ENCODE assay signal across 13 cellular contexts in genomic region chr22:28795932-28796856, GRCh38. TPM values are rescaled to one million over a fixed set of nuclear protein-coding genes. Genes with fewer than 3 reads are reported as not detected.
DNase-seq lines count a peak whose midpoint lies in the region; ATAC-seq, FAIRE-seq and TF ChIP-seq lines count a peak whose summit lies in the region.
"Had no signal": no experiment of that assay in that cellular context is flagged by ENCODE, and none has a peak within 500 bp of the region (broad histone marks: within the 10 kb centered on the region; RNA-seq: fewer than 3 reads in every experiment).

No MANE protein-coding gene starts in this region.

- H3K9me3 ChIP-seq in A549 = no peaks in the 10 kb centered on the region
- H3K9me3 ChIP-seq in mesenchymal stem cell (ENCODE audit: control insufficient read depth, low read length) = no peaks in the 10 kb centered on the region

- no peak overlapping the region for H2AK5ac ChIP-seq in mesenchymal stem cell (ENCODE audit: low read length, severe bottlenecking)

- H3K9me3 Mint-ChIP-seq in activated naive CD8-positive, alpha-beta T cell (ENCODE audit: low read depth) = no peaks in the 10 kb centered on the region

- H3K4me2 ChIP-seq in A549 (peak overlapping the region; percentile 86; the same call in 2 of the 3 replicates), mesenchymal stem cell (ENCODE audit: low read length, poor library complexity, severe bottlenecking) (no peak overlapping the region)

- peaks cover 20 to 51% of the 10 kb centered on the region in 2 experiments for H3K36me3 ChIP-seq in mesenchymal stem cell (ENCODE audit: control insufficient read depth in 1 of 2, insufficient read depth in 2 of 2, low read depth in 1 of 2, low read length in 2 of 2)

- H3K27ac Mint-ChIP-seq in activated naive CD8-positive, alpha-beta T cell = peak overlapping the region; percentile 79

- H3K23ac ChIP-seq in mesenchymal stem cell (ENCODE audit: low read length in 2 of 2) = no peak overlapping the region

- CTCF ChIA-PET in A549 (lab: Yijun Ruan, JAX) = interaction anchor here (1.3 kb wide), 1 partner anchor 195 kb away, joined by 4 read pairs; no protein-coding TSS in a partner anchor

- DNase-seq in A549 (ENCODE audit: low read depth in 1 of 2, low spot score in 1 of 2) (no peak), GM12865 (ENCODE audit: low read depth) (no peak), mesenchymal stem cell (no peak), putamen (ENCODE audit: low spot score) (no peak), NCI-H2029 (lab: John Stamatoyannopoulos, UW) (no peak), hippocampal formation (lab: John Stamatoyannopoulos, UW) (no peak)
- DNase-seq: GOT3, midbrain, NCI-H1092, substantia nigra had no signal

- no peak overlapping the region for H3K4ac ChIP-seq in mesenchymal stem cell (ENCODE audit: low read depth in 1 of 2, low read length in 2 of 2)

- no peak overlapping the region for H4K8ac ChIP-seq in mesenchymal stem cell (ENCODE audit: low read length)

- peaks cover 12% of the 10 kb centered on the region for H3K36me3 Mint-ChIP-seq in activated naive CD8-positive, alpha-beta T cell

- peak overlapping the region; percentile 58 for H3K9ac ChIP-seq in mesenchymal stem cell (ENCODE audit: low read length)

- H2BK5ac ChIP-seq in mesenchymal stem cell (ENCODE audit: low read depth, low read length, poor library complexity, severe bottlenecking) = no peak overlapping the region

- peaks cover 67% of the 10 kb centered on the region for H3K4me1 Mint-ChIP-seq in activated naive CD8-positive, alpha-beta T cell (ENCODE audit: low read depth)

- no peak overlapping the region for H3K27ac ChIP-seq in A549
- no peak overlapping the region for H3K27ac ChIP-seq in mesenchymal stem cell (ENCODE audit: low read length, poor library complexity, severe bottlenecking)

- H3K79me1 ChIP-seq in mesenchymal stem cell (replicated peaks; ENCODE audit: low read length, poor library complexity, severe bottlenecking) = peaks cover 2% of the 10 kb centered on the region

- no peak for TF ChIP-seq EP300 in A549 (IDR thresholded peaks at IDR 0.05)

- no peak for TF ChIP-seq POLR2A in A549 (IDR thresholded peaks at IDR 0.05; ENCODE audit: low read length)

- H3K18ac ChIP-seq in mesenchymal stem cell (ENCODE audit: low read depth in 1 of 2, low read length in 2 of 2) = no peak overlapping the region

- no peak for FAIRE-seq in A549 (lab: Jason Lieb, UNC)
- FAIRE-seq: frontal cortex had no signal

- H2AFZ ChIP-seq in mesenchymal stem cell (ENCODE audit: low read depth, low read length) = no peak overlapping the region

- no peak overlapping the region for H2BK15ac ChIP-seq in mesenchymal stem cell (ENCODE audit: low read depth, poor library complexity, severe bottlenecking)

- WGBS in A549 (ENCODE audit: missing lambda C conversion rate) = 91% methylated on average over 5 of the region's 5 CpGs
- 71% methylated on average over 4 of the region's 5 CpGs for WGBS in mesenchymal stem cell

- no peak overlapping the region for H2BK120ac ChIP-seq in mesenchymal stem cell (ENCODE audit: low read depth, low read length)

- H3K4me1 ChIP-seq in A549 (peaks cover 34% of the 10 kb centered on the region; the same call in 2 of the 3 replicates), mesenchymal stem cell (ENCODE audit: control insufficient read depth, insufficient read depth, low read depth, low read length) (peaks cover 3% of the 10 kb centered on the region)

- H4K91ac ChIP-seq in mesenchymal stem cell (ENCODE audit: low read length) = no peak overlapping the region

- H3K4me3 Mint-ChIP-seq in activated naive CD8-positive, alpha-beta T cell = peak overlapping the region; percentile 94

- TF ChIP-seq RAD21 in A549 (conservative IDR thresholded peaks at IDR 0.05 in 1 of 2, IDR thresholded peaks at IDR 0.05 in 1 of 2) = no peak

- POLR2A ChIA-PET in A549 (lab: Yijun Ruan, JAX) = no interaction called here

- no peak for ATAC-seq in A549
- ATAC-seq in GM18520 (IDR thresholded peaks at IDR 0.05; ENCODE audit: unreplicated experiment) = no peak

- H2BK12ac ChIP-seq in mesenchymal stem cell (ENCODE audit: low read length in 2 of 2) = no peak overlapping the region

- H3K27me3 ChIP-seq in mesenchymal stem cell (ENCODE audit: control insufficient read depth in 1 of 2, insufficient read depth in 1 of 2, low read length in 2 of 2) = no peaks in the 10 kb centered on the region

- H3K14ac ChIP-seq in mesenchymal stem cell (ENCODE audit: low read length in 2 of 2) = no peak overlapping the region

- no peaks in the 10 kb centered on the region for H3K27me3 Mint-ChIP-seq in activated naive CD8-positive, alpha-beta T cell

- H3K4me3 ChIP-seq in A549 = no peak overlapping the region
- H3K4me3 ChIP-seq in GM12865 (ENCODE audit: low read depth, low read length) = peak overlapping the region; percentile 95
- H3K4me3 ChIP-seq in mesenchymal stem cell (ENCODE audit: insufficient read depth in 1 of 2, low read depth in 1 of 2, low read length in 2 of 2) = no peak overlapping the region

- no peak for TF ChIP-seq CTCF in A549 (IDR thresholded peaks at IDR 0.05)
- no peak for TF ChIP-seq CTCF in GM12865 (IDR thresholded peaks at IDR 0.05; ENCODE audit: insufficient read depth, low read depth, low read length, missing control alignments)

TF ChIP-seq in A549, 52 proteins besides CTCF, POLR2A, EP300 and RAD21:
- TF ChIP-seq FOSB (CRISPR knock-in tag; IDR thresholded peaks at IDR 0.05) (no peak), SMC3 (IDR thresholded peaks at IDR 0.05) (no peak), CHD4 (IDR thresholded peaks at IDR 0.05; ENCODE audit: borderline replicate concordance) (no peak), TP53 (CRISPR knock-in tag; IDR thresholded peaks at IDR 0.05) (no peak), MAX (IDR thresholded peaks at IDR 0.05) (no peak), REST (IDR thresholded peaks at IDR 0.05) (no peak), FOXS1 (CRISPR knock-in tag; IDR thresholded peaks at IDR 0.05) (no peak), MYC (IDR thresholded peaks at IDR 0.05; ENCODE audit: borderline replicate concordance, low read length) (no peak), KDM5A (IDR thresholded peaks at IDR 0.05) (no peak)

RNA-seq across cellular contexts. Expression of gene XBP1, which starts 4.2 kb away (rescaled TPM):
- 172 and 207 TPM in 2 replicates for polyA plus RNA-seq in A549 (2011; rRNA removed)
- 29.2 and 32.2 TPM in 2 replicates for polyA plus RNA-seq in A549 (2012; cell fraction: cytosol; rRNA removed)
- polyA plus RNA-seq in A549 (2012; cell fraction: nucleus; rRNA removed) = 32.1 and 37.9 TPM in 2 replicates
- 30.0 to 34.1 TPM (median 32.7 TPM) in 3 replicates for polyA plus RNA-seq in A549 (2017; fragmentation: RNase III; extraction: RNeasy Plus Mini Kit Qiagen cat#74134 plus additional on column Dnase treatment)
- polyA minus RNA-seq in A549 (2011; rRNA and poly(A)+ RNA removed) = 160 and 223 TPM in 2 replicates
- polyA plus RNA-seq in mesenchymal stem cell (2013, experiment 1 of 2) = 127 TPM
- 129 TPM for polyA plus RNA-seq in mesenchymal stem cell (2013, experiment 2 of 2)

RNA-seq across cellular contexts. Expression of gene CCDC117, which starts 23.7 kb away (rescaled TPM):
- 15.7 and 24.1 TPM in 2 replicates for polyA plus RNA-seq in A549 (2011; rRNA removed)
- 3.1 and 3.8 TPM in 2 replicates for polyA plus RNA-seq in A549 (2012; cell fraction: cytosol; rRNA removed)
- polyA plus RNA-seq in A549 (2012; cell fraction: nucleus; rRNA removed) = 1.7 and 2.4 TPM in 2 replicates
- 10.1 to 12.2 TPM (median 11.0 TPM) in 3 replicates for polyA plus RNA-seq in A549 (2017; fragmentation: RNase III; extraction: RNeasy Plus Mini Kit Qiagen cat#74134 plus additional on column Dnase treatment)
- polyA minus RNA-seq in A549 (2011; rRNA and poly(A)+ RNA removed) = 4.2 and 6.6 TPM in 2 replicates
- 14.2 TPM for polyA plus RNA-seq in mesenchymal stem cell (2013, experiment 1 of 2)
- polyA plus RNA-seq in mesenchymal stem cell (2013, experiment 2 of 2) = 14.5 TPM

RNA-seq across cellular contexts. Expression of gene HSCB, which starts 54.4 kb away (rescaled TPM):
- 20.2 and 22.4 TPM in 2 replicates for polyA plus RNA-seq in A549 (2011; rRNA removed)
- polyA plus RNA-seq in A549 (2012; cell fraction: cytosol; rRNA removed) = 12.4 and 14.3 TPM in 2 replicates
- 5.4 and 7.1 TPM in 2 replicates for polyA plus RNA-seq in A549 (2012; cell fraction: nucleus; rRNA removed)
- polyA plus RNA-seq in A549 (2017; fragmentation: RNase III; extraction: RNeasy Plus Mini Kit Qiagen cat#74134 plus additional on column Dnase treatment) = 14.3 to 17.5 TPM (median 17.2 TPM) in 3 replicates
- 5.8 and 7.8 TPM in 2 replicates for polyA minus RNA-seq in A549 (2011; rRNA and poly(A)+ RNA removed)
- polyA plus RNA-seq in mesenchymal stem cell (2013, experiment 1 of 2) = 20.1 TPM
- 20.3 TPM for polyA plus RNA-seq in mesenchymal stem cell (2013, experiment 2 of 2)

RNA-seq across cellular contexts. Expression of gene CHEK2, which starts 54.6 kb away (rescaled TPM):
- polyA plus RNA-seq in A549 (2011; rRNA removed) (26.1 and 29.6 TPM in 2 replicates), A549 (2017; fragmentation: RNase III; extraction: RNeasy Plus Mini Kit Qiagen cat#74134 plus additional on column Dnase treatment) (12.2 to 14.7 TPM (median 13.0 TPM) in 3 replicates)
- polyA plus RNA-seq in A549 (2012; cell fraction: cytosol; rRNA removed) = 13.3 and 17.9 TPM in 2 replicates
- 26.1 and 28.0 TPM in 2 replicates for polyA plus RNA-seq in A549 (2012; cell fraction: nucleus; rRNA removed)
- polyA minus RNA-seq in A549 (2011; rRNA and poly(A)+ RNA removed) = 11.7 and 16.4 TPM in 2 replicates
- 8.8 TPM for polyA plus RNA-seq in mesenchymal stem cell (2013, experiment 1 of 2)
- polyA plus RNA-seq in mesenchymal stem cell (2013, experiment 2 of 2) = 7.9 TPM
